In genomic region chr22:19450363-19451175, GRCh38 we compare ENCODE assay signal across 23 cellular contexts. TPM values are rescaled to one million over a fixed set of nuclear protein-coding genes. Genes with fewer than 3 reads are reported as not detected.
DNase-seq lines count a peak whose midpoint lies in the region; ATAC-seq, FAIRE-seq and TF ChIP-seq lines count a peak whose summit lies in the region.
"Had no signal": no experiment of that assay in that cellular context is flagged by ENCODE, and none has a peak within 500 bp of the region (broad histone marks: within the 10 kb centered on the region; RNA-seq: fewer than 3 reads in every experiment).

No MANE protein-coding gene starts in this region.

- POLR2A ChIA-PET in activated CD4-positive, alpha-beta T cell treated with anti-CD3 and anti-CD28 coated beads, Interleukin-2, amount 10 ng/mL, durations not matched to agents 7 days and 5 days (lab: Charles Lee), result no interaction called here
- POLR2A ChIA-PET in HepG2 (lab: Yijun Ruan, JAX), result interaction anchor here (0.8 kb wide), 1 partner anchor 14 kb away, joined by 3 read pairs; no protein-coding TSS in a partner anchor

- no peaks in the 10 kb centered on the region for H3K9me3 Mint-ChIP-seq in activated CD4-positive, alpha-beta T cell treated with anti-CD3 and anti-CD28 coated beads, Interleukin-2, amount 10 ng/mL, durations not matched to agents 7 days and 5 days
- H3K9me3 Mint-ChIP-seq in natural killer cell, result no peaks in the 10 kb centered on the region
- H3K9me3 Mint-ChIP-seq: CD8-positive, alpha-beta memory T cell had no signal

- no peak for TF ChIP-seq CTCF in HepG2 (CRISPR knock-in tag; IDR thresholded peaks at IDR 0.05)
- TF ChIP-seq CTCF in right lobe of liver (IDR thresholded peaks at IDR 0.05), result no peak
- no peak for TF ChIP-seq CTCF in natural killer cell (IDR thresholded peaks at IDR 0.05)

- peaks cover 30% of the 10 kb centered on the region for H3K4me1 ChIP-seq in HepG2 (ENCODE audit: insufficient read depth, low read length)
- peaks cover 0 to 12% (median 6%) of the 10 kb centered on the region in 4 donors for H3K4me1 ChIP-seq in right lobe of liver
- peaks cover 3 to 27% (median 23%) of the 10 kb centered on the region in 5 donors for H3K4me1 ChIP-seq in subcutaneous abdominal adipose tissue (ENCODE audit: control insufficient read depth in 5 of 5, insufficient read depth in 5 of 5, low read length in 5 of 5)

- H3K79me2 ChIP-seq in HepG2 (ENCODE audit: insufficient read depth, low read length), result peaks cover 20% of the 10 kb centered on the region

- peak overlapping the region; percentile 56 for H3K27ac Mint-ChIP-seq in activated CD4-positive, alpha-beta T cell treated with anti-CD3 and anti-CD28 coated beads, Interleukin-2, amount 10 ng/mL, durations not matched to agents 7 days and 5 days
- peak overlapping the region; percentile 2 to 51 for H3K27ac Mint-ChIP-seq in natural killer cell

- DNase-seq in activated CD4-positive, alpha-beta T cell treated with anti-CD3 and anti-CD28 coated beads, Interleukin-2, amount 10 ng/mL, durations not matched to agents 7 days and 5 days, result no peak
- DNase-seq in activated CD4-positive, alpha-beta T cell treated with anti-CD3 and anti-CD28 coated beads, Interleukin-2, amount 50 U/mL, for 1 hour, result no peak
- no peak for DNase-seq in HepG2 (ENCODE audit: low spot score)
- DNase-seq in right lobe of liver, result no peak
- no peak for DNase-seq in natural killer cell
- DNase-seq in UCSD-AML1 (lab: John Stamatoyannopoulos, UW; ENCODE audit: unreplicated experiment), result no peak
- no peak for DNase-seq in hepatic stellate cell (ENCODE audit: low spot score)
- DNase-seq: CD8-positive, alpha-beta memory T cell; DMS53; MG63; NCI-H1048; NCI-H1436; NCI-H1930; NCI-H226; NCI-H524; NCI-H82; OCI-M1; SHP77 had no signal

- peaks cover 10 to 51% of the 10 kb centered on the region in 2 experiments; a peak in 4 of 5 replicates for H3K36me3 ChIP-seq in HepG2 (replicated peaks in 1 of 2; ENCODE audit: control insufficient read depth in 1 of 2, insufficient read depth in 2 of 2, low read length in 2 of 2)
- H3K36me3 ChIP-seq in right lobe of liver, result peaks cover 0 to 50% (median 13%) of the 10 kb centered on the region in 4 donors
- H3K36me3 ChIP-seq in subcutaneous abdominal adipose tissue (ENCODE audit: control insufficient read depth in 5 of 5, insufficient read depth in 5 of 5, low read length in 5 of 5), result peaks cover 10 to 55% (median 42%) of the 10 kb centered on the region in 5 donors

- H3K9ac ChIP-seq in HepG2 (ENCODE audit: insufficient read depth, low read depth, low read length) (no peak overlapping the region), subcutaneous abdominal adipose tissue (ENCODE audit: low read length in 5 of 5) (peak overlapping the region in 2 of 5 donors; percentile 35 to 44)
- H3K9ac ChIP-seq: BLaER1 treated with 17β-estradiol and CSF1 and Interleukin-3, amounts not matched to agents 10 nM and 100 nM had no signal

- no peak overlapping the region for H3K4me2 ChIP-seq in HepG2 (ENCODE audit: low read depth, low read length)
- H3K4me2 ChIP-seq: BLaER1 treated with 17β-estradiol and CSF1 and Interleukin-3, amounts not matched to agents 10 nM and 100 nM had no signal

- no peak overlapping the region for H3K4me3 Mint-ChIP-seq in activated CD4-positive, alpha-beta T cell treated with anti-CD3 and anti-CD28 coated beads, Interleukin-2, amount 10 ng/mL, durations not matched to agents 7 days and 5 days
- H3K4me3 Mint-ChIP-seq in natural killer cell, result no peak overlapping the region

- H3K9me3 ChIP-seq in HepG2 (ENCODE audit: low read length) (no peaks in the 10 kb centered on the region), right lobe of liver (no peaks in the 10 kb centered on the region), subcutaneous abdominal adipose tissue (ENCODE audit: control insufficient read depth in 5 of 5, low read length in 5 of 5) (no peaks in the 10 kb centered on the region)
- H3K9me3 ChIP-seq: BLaER1 treated with 17β-estradiol and CSF1 and Interleukin-3, amounts not matched to agents 10 nM and 100 nM; MG63 had no signal

- TF ChIP-seq POLR2A in HepG2 (IDR thresholded peaks at IDR 0.05; ENCODE audit: insufficient read depth in 1 of 2, low read depth in 2 of 2, low read length in 2 of 2) (no peak), right lobe of liver (IDR thresholded peaks at IDR 0.05) (no peak)

- H3K4me1 Mint-ChIP-seq in activated CD4-positive, alpha-beta T cell treated with anti-CD3 and anti-CD28 coated beads, Interleukin-2, amount 10 ng/mL, durations not matched to agents 7 days and 5 days, result peaks cover 29% of the 10 kb centered on the region
- peaks cover 22 to 24% of the 10 kb centered on the region in 2 donors for H3K4me1 Mint-ChIP-seq in natural killer cell

- no peak for FAIRE-seq in HepG2 (lab: Jason Lieb, UNC)
- FAIRE-seq: A204.1, GM12892, GM18507 had no signal

- H3K27ac ChIP-seq in HepG2 (ENCODE audit: extremely low read length, insufficient read depth, low read length) (no peak overlapping the region), right lobe of liver (no peak overlapping the region), subcutaneous abdominal adipose tissue (ENCODE audit: low read depth, low read length) (peak overlapping the region; percentile 57)
- H3K27ac ChIP-seq: BLaER1 treated with 17β-estradiol and CSF1 and Interleukin-3, amounts not matched to agents 10 nM and 100 nM had no signal

- in situ Hi-C loops in HepG2 (cut with HindIII; ENCODE audit: extremely low pct_ligation_motif_present, low pct_unique_long_range_greater_than_20kb), result no loop called here

- ATAC-seq in HepG2 (no peak), right lobe of liver (no peak), natural killer cell (no peak)

- intact Hi-C loops in HepG2 (cut with micrococcal nuclease; ENCODE audit: unreplicated experiment), result no loop called here
- intact Hi-C loops in right lobe of liver (cut with DNase I), result no loop called here
- intact Hi-C loops in natural killer cell (cut with micrococcal nuclease), result no loop called here

- no TSS peak for BruUV-seq in HepG2 (replicated peaks; lab: Mats Ljungman, UMichigan)

- H4K20me1 ChIP-seq in HepG2 (ENCODE audit: insufficient read depth, low read length), result no peaks in the 10 kb centered on the region

- CTCF ChIA-PET in activated CD4-positive, alpha-beta T cell treated with anti-CD3 and anti-CD28 coated beads, Interleukin-2, amount 10 ng/mL, durations not matched to agents 7 days and 5 days (lab: Charles Lee), result interaction anchor here (1.1 to 2.4 kb wide), 3 partner anchors 9 to 19 kb away, joined by 4 to 6 read pairs (median 5); partner anchors contain the start of gene HIRA
- CTCF ChIA-PET in HepG2 (lab: Yijun Ruan, JAX; ENCODE audit: low intra/inter-chr PET ratio, low total read pairs), result no interaction called here

- WGBS in HepG2 (ENCODE audit: low lambda C conversion rate), result 95% methylated on average over 8 of the region's 8 CpGs
- 92% methylated on average over 6 of the region's 8 CpGs for WGBS in right lobe of liver (ENCODE audit: insufficient coverage, low coverage, low lambda C conversion rate, missing lambda C conversion rate)

- H3K27me3 Mint-ChIP-seq in activated CD4-positive, alpha-beta T cell treated with anti-CD3 and anti-CD28 coated beads, Interleukin-2, amount 10 ng/mL, durations not matched to agents 7 days and 5 days, result no peaks in the 10 kb centered on the region
- H3K27me3 Mint-ChIP-seq in natural killer cell (ENCODE audit: low read depth in 2 of 2), result no peaks in the 10 kb centered on the region
- H3K27me3 Mint-ChIP-seq: CD8-positive, alpha-beta memory T cell had no signal

- TF ChIP-seq RAD21 in HepG2 (CRISPR knock-in tag; IDR thresholded peaks at IDR 0.05), result no peak

- TF ChIP-seq EP300 in HepG2 (IDR thresholded peaks at IDR 0.05; ENCODE audit: low read depth in 2 of 2, low read length in 2 of 2), result no peak
- no peak for TF ChIP-seq EP300 in HepG2 (CRISPR knock-in tag; IDR thresholded peaks at IDR 0.05; ENCODE audit: borderline replicate concordance)

- peaks cover 48% of the 10 kb centered on the region for H3K36me3 Mint-ChIP-seq in activated CD4-positive, alpha-beta T cell treated with anti-CD3 and anti-CD28 coated beads, Interleukin-2, amount 10 ng/mL, durations not matched to agents 7 days and 5 days (ENCODE audit: low read depth)
- H3K36me3 Mint-ChIP-seq in natural killer cell, result peaks cover 14% of the 10 kb centered on the region

- H2AFZ ChIP-seq in HepG2 (ENCODE audit: low read length), result no peak overlapping the region

- no peak overlapping the region for H3K4me3 ChIP-seq in HepG2 (replicated peaks in 1 of 3; ENCODE audit: insufficient read depth in 1 of 3, low read depth in 2 of 3, low read length in 3 of 3)
- H3K4me3 ChIP-seq in right lobe of liver, result no peak overlapping the region
- H3K4me3 ChIP-seq in subcutaneous abdominal adipose tissue (ENCODE audit: low read depth in 1 of 5, low read length in 5 of 5), result no peak overlapping the region
- H3K4me3 ChIP-seq: BLaER1 treated with 17β-estradiol and CSF1 and Interleukin-3, amounts not matched to agents 10 nM and 100 nM; MG63 had no signal

- H3K27me3 ChIP-seq in HepG2 (ENCODE audit: control insufficient read depth in 1 of 2, insufficient read depth in 2 of 2, low read length in 2 of 2), result no peaks in the 10 kb centered on the region; a peak in 1 of 5 replicates
- H3K27me3 ChIP-seq in right lobe of liver, result no peaks in the 10 kb centered on the region
- H3K27me3 ChIP-seq in subcutaneous abdominal adipose tissue (ENCODE audit: control insufficient read depth in 5 of 5, insufficient read depth in 4 of 5, low read length in 5 of 5), result no peaks in the 10 kb centered on the region
- H3K27me3 ChIP-seq: BLaER1 treated with 17β-estradiol and CSF1 and Interleukin-3, amounts not matched to agents 10 nM and 100 nM; MG63 had no signal

RNA-seq across cellular contexts. Expression of gene C22orf39, which starts 3.1 kb away (rescaled TPM):
- 10 to 100 TPM; 33.3 to 34.0 TPM for total RNA-seq in activated CD4-positive, alpha-beta T cell treated with anti-CD3 and anti-CD28 coated beads, Interleukin-2, amount 10 ng/mL, durations not matched to agents 7 days and 5 days
- 26.4 and 31.5 TPM in 2 replicates for total RNA-seq in HepG2 (2016; rRNA removed; fragmentation: Illumina TruSeq; extraction: Trizol)
- 19.2 and 24.5 TPM in 2 replicates for total RNA-seq in HepG2 (2016; cell fraction: cytosol; rRNA removed; fragmentation: Illumina TruSeq; extraction: Trizol; ENCODE audit: low read depth)
- total RNA-seq in HepG2 (2016; cell fraction: insoluble cytoplasmic fraction; rRNA removed; fragmentation: Illumina TruSeq; extraction: Trizol), result 27.8 and 30.9 TPM in 2 replicates
- total RNA-seq in HepG2 (2016; cell fraction: membrane; rRNA removed; fragmentation: Illumina TruSeq; extraction: Trizol), result 35.7 and 36.0 TPM in 2 replicates
- total RNA-seq in HepG2 (2016; cell fraction: nucleus; rRNA removed; fragmentation: Illumina TruSeq; extraction: Trizol), result 13.4 and 13.8 TPM in 2 replicates
- 23.4 and 27.8 TPM in 2 replicates for polyA plus RNA-seq in HepG2 (2011; rRNA removed)
- polyA plus RNA-seq in HepG2 (2011; cell fraction: cytosol; rRNA removed), result 27.6 and 28.2 TPM in 2 replicates
- 12.1 and 16.9 TPM in 2 replicates for polyA plus RNA-seq in HepG2 (2011; cell fraction: nucleus; rRNA removed)
- 23.3 and 26.0 TPM in 2 replicates for polyA plus RNA-seq in HepG2 (2012)
- polyA plus RNA-seq in HepG2 (2016; cell fraction: cytosol; fragmentation: Illumina TruSeq; extraction: Trizol; ENCODE audit: low read depth), result 21.4 and 27.7 TPM in 2 replicates
- polyA plus RNA-seq in HepG2 (2016; cell fraction: insoluble cytoplasmic fraction; fragmentation: Illumina TruSeq; extraction: Trizol; ENCODE audit: low read depth), result 35.6 and 37.2 TPM in 2 replicates
- 32.9 and 37.0 TPM in 2 replicates for polyA plus RNA-seq in HepG2 (2016; cell fraction: membrane; fragmentation: Illumina TruSeq; extraction: Trizol; ENCODE audit: low read depth)
- 23.0 and 28.6 TPM in 2 replicates for polyA plus RNA-seq in HepG2 (2016; cell fraction: nucleus; fragmentation: Illumina TruSeq; extraction: Trizol; ENCODE audit: insufficient read depth, low read depth)
- polyA minus RNA-seq in HepG2 (2011; rRNA and poly(A)+ RNA removed; ENCODE audit: low replicate concordance), result 31.0 and 68.1 TPM in 2 replicates
- polyA minus RNA-seq in HepG2 (2011; cell fraction: cytosol; rRNA and poly(A)+ RNA removed), result 13.9 and 22.2 TPM in 2 replicates
- polyA minus RNA-seq in HepG2 (2011; cell fraction: nucleus; rRNA and poly(A)+ RNA removed), result 15.3 and 16.1 TPM in 2 replicates
- total RNA-seq in right lobe of liver, result 10 to 100 TPM in 5 of 6 experiments, 1 to 10 TPM in 1; 9.8 to 15.7 (median 12.5) TPM
- 10 to 100 TPM; 45.4 to 53.3 (median 50.2) TPM for total RNA-seq in natural killer cell

RNA-seq across cellular contexts. Expression of gene MRPL40, which starts 18.2 kb away (rescaled TPM):
- total RNA-seq in activated CD4-positive, alpha-beta T cell treated with anti-CD3 and anti-CD28 coated beads, Interleukin-2, amount 10 ng/mL, durations not matched to agents 7 days and 5 days, result 10 to 100 TPM; 19.7 to 19.9 TPM
- 79.7 and 107 TPM in 2 replicates for total RNA-seq in HepG2 (2016; rRNA removed; fragmentation: Illumina TruSeq; extraction: Trizol)
- 29.3 and 31.9 TPM in 2 replicates for total RNA-seq in HepG2 (2016; cell fraction: cytosol; rRNA removed; fragmentation: Illumina TruSeq; extraction: Trizol; ENCODE audit: low read depth)
- total RNA-seq in HepG2 (2016; cell fraction: insoluble cytoplasmic fraction; rRNA removed; fragmentation: Illumina TruSeq; extraction: Trizol), result 80.6 and 113 TPM in 2 replicates
- total RNA-seq in HepG2 (2016; cell fraction: membrane; rRNA removed; fragmentation: Illumina TruSeq; extraction: Trizol), result 28.9 and 33.0 TPM in 2 replicates
- 29.8 and 31.8 TPM in 2 replicates for total RNA-seq in HepG2 (2016; cell fraction: nucleus; rRNA removed; fragmentation: Illumina TruSeq; extraction: Trizol)
- 38.2 and 42.7 TPM in 2 replicates for polyA plus RNA-seq in HepG2 (2011; rRNA removed)
- 25.2 and 25.5 TPM in 2 replicates for polyA plus RNA-seq in HepG2 (2011; cell fraction: cytosol; rRNA removed)
- polyA plus RNA-seq in HepG2 (2011; cell fraction: nucleus; rRNA removed), result 9.5 and 11.2 TPM in 2 replicates
- polyA plus RNA-seq in HepG2 (2012), result 32.8 and 36.4 TPM in 2 replicates
- 29.8 and 33.0 TPM in 2 replicates for polyA plus RNA-seq in HepG2 (2016; cell fraction: cytosol; fragmentation: Illumina TruSeq; extraction: Trizol; ENCODE audit: low read depth)
- 106 and 109 TPM in 2 replicates for polyA plus RNA-seq in HepG2 (2016; cell fraction: insoluble cytoplasmic fraction; fragmentation: Illumina TruSeq; extraction: Trizol; ENCODE audit: low read depth)
- polyA plus RNA-seq in HepG2 (2016; cell fraction: membrane; fragmentation: Illumina TruSeq; extraction: Trizol; ENCODE audit: low read depth), result 24.7 and 29.2 TPM in 2 replicates
- polyA plus RNA-seq in HepG2 (2016; cell fraction: nucleus; fragmentation: Illumina TruSeq; extraction: Trizol; ENCODE audit: insufficient read depth, low read depth), result 48.5 and 49.1 TPM in 2 replicates
- 7.4 and 19.3 TPM in 2 replicates for polyA minus RNA-seq in HepG2 (2011; rRNA and poly(A)+ RNA removed; ENCODE audit: low replicate concordance)
- 4.8 and 7.9 TPM in 2 replicates for polyA minus RNA-seq in HepG2 (2011; cell fraction: cytosol; rRNA and poly(A)+ RNA removed)
- 5.7 and 7.7 TPM in 2 replicates for polyA minus RNA-seq in HepG2 (2011; cell fraction: nucleus; rRNA and poly(A)+ RNA removed)
- total RNA-seq in right lobe of liver, result 10 to 100 TPM; 23.6 to 38.8 (median 27.8) TPM
- total RNA-seq in natural killer cell, result 10 to 100 TPM; 11.6 to 16.7 (median 14.2) TPM

RNA-seq across cellular contexts. Expression of gene HIRA, which starts 19.0 kb away (rescaled TPM):
- 10 to 100 TPM; 45.0 to 51.2 TPM for total RNA-seq in activated CD4-positive, alpha-beta T cell treated with anti-CD3 and anti-CD28 coated beads, Interleukin-2, amount 10 ng/mL, durations not matched to agents 7 days and 5 days
- total RNA-seq in HepG2 (2016; rRNA removed; fragmentation: Illumina TruSeq; extraction: Trizol) (29.2 and 36.7 TPM in 2 replicates), right lobe of liver (10 to 100 TPM; 14.6 to 25.0 (median 17.8) TPM), natural killer cell (10 to 100 TPM; 49.6 to 75.9 (median 50.9) TPM)
- 7.9 and 8.8 TPM in 2 replicates for total RNA-seq in HepG2 (2016; cell fraction: cytosol; rRNA removed; fragmentation: Illumina TruSeq; extraction: Trizol; ENCODE audit: low read depth)
- total RNA-seq in HepG2 (2016; cell fraction: insoluble cytoplasmic fraction; rRNA removed; fragmentation: Illumina TruSeq; extraction: Trizol), result 29.9 and 34.4 TPM in 2 replicates
- total RNA-seq in HepG2 (2016; cell fraction: membrane; rRNA removed; fragmentation: Illumina TruSeq; extraction: Trizol), result 34.9 and 37.0 TPM in 2 replicates
- total RNA-seq in HepG2 (2016; cell fraction: nucleus; rRNA removed; fragmentation: Illumina TruSeq; extraction: Trizol), result 23.0 and 28.4 TPM in 2 replicates
- 21.5 and 29.9 TPM in 2 replicates for polyA plus RNA-seq in HepG2 (2011; rRNA removed)
- 22.7 and 25.6 TPM in 2 replicates for polyA plus RNA-seq in HepG2 (2011; cell fraction: cytosol; rRNA removed)
- polyA plus RNA-seq in HepG2 (2011; cell fraction: nucleus; rRNA removed), result 30.9 and 31.6 TPM in 2 replicates
- polyA plus RNA-seq in HepG2 (2012), result 24.0 and 24.5 TPM in 2 replicates
- 7.9 and 9.2 TPM in 2 replicates for polyA plus RNA-seq in HepG2 (2016; cell fraction: cytosol; fragmentation: Illumina TruSeq; extraction: Trizol; ENCODE audit: low read depth)
- polyA plus RNA-seq in HepG2 (2016; cell fraction: insoluble cytoplasmic fraction; fragmentation: Illumina TruSeq; extraction: Trizol; ENCODE audit: low read depth), result 41.6 and 52.8 TPM in 2 replicates
- polyA plus RNA-seq in HepG2 (2016; cell fraction: membrane; fragmentation: Illumina TruSeq; extraction: Trizol; ENCODE audit: low read depth), result 29.8 and 32.4 TPM in 2 replicates
- 44.6 and 49.3 TPM in 2 replicates for polyA plus RNA-seq in HepG2 (2016; cell fraction: nucleus; fragmentation: Illumina TruSeq; extraction: Trizol; ENCODE audit: insufficient read depth, low read depth)
- polyA minus RNA-seq in HepG2 (2011; rRNA and poly(A)+ RNA removed; ENCODE audit: low replicate concordance), result 34.3 and 50.7 TPM in 2 replicates
- 15.3 and 17.9 TPM in 2 replicates for polyA minus RNA-seq in HepG2 (2011; cell fraction: cytosol; rRNA and poly(A)+ RNA removed)
- 14.4 and 14.7 TPM in 2 replicates for polyA minus RNA-seq in HepG2 (2011; cell fraction: nucleus; rRNA and poly(A)+ RNA removed)

RNA-seq across cellular contexts. Expression of gene UFD1, which starts 28.4 kb away (rescaled TPM):
- 100 to 1,000 TPM in 1 of 2 experiments, 10 to 100 TPM in 1; 93.1 to 114 TPM for total RNA-seq in activated CD4-positive, alpha-beta T cell treated with anti-CD3 and anti-CD28 coated beads, Interleukin-2, amount 10 ng/mL, durations not matched to agents 7 days and 5 days
- total RNA-seq in HepG2 (2016; rRNA removed; fragmentation: Illumina TruSeq; extraction: Trizol) (51.1 and 58.2 TPM in 2 replicates), right lobe of liver (10 to 100 TPM; 26.8 to 43.7 (median 32.1) TPM), natural killer cell (100 to 1,000 TPM in 1 of 3 donors, 10 to 100 TPM in 2; 73.8 to 101 (median 77.8) TPM)
- 23.2 and 32.3 TPM in 2 replicates for total RNA-seq in HepG2 (2016; cell fraction: cytosol; rRNA removed; fragmentation: Illumina TruSeq; extraction: Trizol; ENCODE audit: low read depth)
- 55.2 and 58.4 TPM in 2 replicates for total RNA-seq in HepG2 (2016; cell fraction: insoluble cytoplasmic fraction; rRNA removed; fragmentation: Illumina TruSeq; extraction: Trizol)
- 29.0 and 30.3 TPM in 2 replicates for total RNA-seq in HepG2 (2016; cell fraction: membrane; rRNA removed; fragmentation: Illumina TruSeq; extraction: Trizol)
- total RNA-seq in HepG2 (2016; cell fraction: nucleus; rRNA removed; fragmentation: Illumina TruSeq; extraction: Trizol), result 29.6 and 37.6 TPM in 2 replicates
- polyA plus RNA-seq in HepG2 (2011; rRNA removed), result 45.0 and 47.9 TPM in 2 replicates
- 41.5 and 49.4 TPM in 2 replicates for polyA plus RNA-seq in HepG2 (2011; cell fraction: cytosol; rRNA removed)
- 42.9 and 51.2 TPM in 2 replicates for polyA plus RNA-seq in HepG2 (2011; cell fraction: nucleus; rRNA removed)
- polyA plus RNA-seq in HepG2 (2012), result 29.1 and 43.9 TPM in 2 replicates
- polyA plus RNA-seq in HepG2 (2016; cell fraction: cytosol; fragmentation: Illumina TruSeq; extraction: Trizol; ENCODE audit: low read depth), result 54.2 and 76.9 TPM in 2 replicates
- polyA plus RNA-seq in HepG2 (2016; cell fraction: insoluble cytoplasmic fraction; fragmentation: Illumina TruSeq; extraction: Trizol; ENCODE audit: low read depth), result 87.5 and 96.2 TPM in 2 replicates
- polyA plus RNA-seq in HepG2 (2016; cell fraction: membrane; fragmentation: Illumina TruSeq; extraction: Trizol; ENCODE audit: low read depth), result 46.8 and 50.4 TPM in 2 replicates
- polyA plus RNA-seq in HepG2 (2016; cell fraction: nucleus; fragmentation: Illumina TruSeq; extraction: Trizol; ENCODE audit: insufficient read depth, low read depth), result 73.9 and 75.5 TPM in 2 replicates
- 41.3 and 201 TPM in 2 replicates for polyA minus RNA-seq in HepG2 (2011; rRNA and poly(A)+ RNA removed; ENCODE audit: low replicate concordance)
- 13.8 and 14.2 TPM in 2 replicates for polyA minus RNA-seq in HepG2 (2011; cell fraction: cytosol; rRNA and poly(A)+ RNA removed)
- polyA minus RNA-seq in HepG2 (2011; cell fraction: nucleus; rRNA and poly(A)+ RNA removed), result 32.1 and 32.2 TPM in 2 replicates

RNA-seq across cellular contexts. Expression of gene CDC45, which starts 29.2 kb away (rescaled TPM):
- 10 to 100 TPM; 59.5 to 65.7 TPM for total RNA-seq in activated CD4-positive, alpha-beta T cell treated with anti-CD3 and anti-CD28 coated beads, Interleukin-2, amount 10 ng/mL, durations not matched to agents 7 days and 5 days
- total RNA-seq in HepG2 (2016; rRNA removed; fragmentation: Illumina TruSeq; extraction: Trizol) (34.8 and 36.3 TPM in 2 replicates), right lobe of liver (1 to 10 TPM in 2 of 6 experiments, under 1 TPM in 3, not detected in 1; 0.39 to 4.2 (median 0.56) TPM), natural killer cell (1 to 10 TPM; 1.6 to 4.8 (median 3.3) TPM)
- total RNA-seq in HepG2 (2016; cell fraction: cytosol; rRNA removed; fragmentation: Illumina TruSeq; extraction: Trizol; ENCODE audit: low read depth), result 5.0 and 6.1 TPM in 2 replicates
- 31.8 and 36.3 TPM in 2 replicates for total RNA-seq in HepG2 (2016; cell fraction: insoluble cytoplasmic fraction; rRNA removed; fragmentation: Illumina TruSeq; extraction: Trizol)
- 8.7 and 9.6 TPM in 2 replicates for total RNA-seq in HepG2 (2016; cell fraction: membrane; rRNA removed; fragmentation: Illumina TruSeq; extraction: Trizol)
- 33.9 and 34.5 TPM in 2 replicates for total RNA-seq in HepG2 (2016; cell fraction: nucleus; rRNA removed; fragmentation: Illumina TruSeq; extraction: Trizol)
- polyA plus RNA-seq in HepG2 (2011; rRNA removed), result 11.0 and 14.4 TPM in 2 replicates
- 9.7 and 11.5 TPM in 2 replicates for polyA plus RNA-seq in HepG2 (2011; cell fraction: cytosol; rRNA removed)
- polyA plus RNA-seq in HepG2 (2011; cell fraction: nucleus; rRNA removed), result 21.8 and 33.5 TPM in 2 replicates
- polyA plus RNA-seq in HepG2 (2012), result 4.7 and 9.8 TPM in 2 replicates
- 4.3 and 4.5 TPM in 2 replicates for polyA plus RNA-seq in HepG2 (2016; cell fraction: cytosol; fragmentation: Illumina TruSeq; extraction: Trizol; ENCODE audit: low read depth)
- polyA plus RNA-seq in HepG2 (2016; cell fraction: insoluble cytoplasmic fraction; fragmentation: Illumina TruSeq; extraction: Trizol; ENCODE audit: low read depth), result 29.4 and 30.1 TPM in 2 replicates
- 6.4 and 6.7 TPM in 2 replicates for polyA plus RNA-seq in HepG2 (2016; cell fraction: membrane; fragmentation: Illumina TruSeq; extraction: Trizol; ENCODE audit: low read depth)
- 69.2 and 76.1 TPM in 2 replicates for polyA plus RNA-seq in HepG2 (2016; cell fraction: nucleus; fragmentation: Illumina TruSeq; extraction: Trizol; ENCODE audit: insufficient read depth, low read depth)
- polyA minus RNA-seq in HepG2 (2011; rRNA and poly(A)+ RNA removed; ENCODE audit: low replicate concordance), result 15.8 and 70.6 TPM in 2 replicates
- 4.4 and 6.0 TPM in 2 replicates for polyA minus RNA-seq in HepG2 (2011; cell fraction: cytosol; rRNA and poly(A)+ RNA removed)
- 15.7 and 19.4 TPM in 2 replicates for polyA minus RNA-seq in HepG2 (2011; cell fraction: nucleus; rRNA and poly(A)+ RNA removed)
